In genomic region chr9:111877420-111877819, GRCh38 we compare ENCODE assay signal across 10 cellular contexts.
"Had no signal": no experiment of that assay in that cellular context is flagged by ENCODE, and none has a peak within 500 bp of the region (broad histone marks: within the 10 kb centered on the region; RNA-seq: fewer than 3 reads in every experiment).

No MANE protein-coding gene starts in this region.

- DNase-seq: GM23248, GOT3, H7, HFFc6, IMR-90, KG1 had no signal

- H2AFZ ChIP-seq: GM23248 had no signal

- H3K4me3 ChIP-seq: GM23248, HAP-1, K562 had no signal

- FAIRE-seq: HTR-8/SVneo, K562 had no signal

- ATAC-seq: HCT116, K562 had no signal

- H3K27ac ChIP-seq: GM23248 had no signal

- H3K9ac ChIP-seq: GM23248 had no signal

- H3K36me3 ChIP-seq: HAP-1 had no signal

- H3K9me3 ChIP-seq: HAP-1 had no signal
